Comparison of ENCODE assay signal across 1 cellular context in the genomic region with DNA sequence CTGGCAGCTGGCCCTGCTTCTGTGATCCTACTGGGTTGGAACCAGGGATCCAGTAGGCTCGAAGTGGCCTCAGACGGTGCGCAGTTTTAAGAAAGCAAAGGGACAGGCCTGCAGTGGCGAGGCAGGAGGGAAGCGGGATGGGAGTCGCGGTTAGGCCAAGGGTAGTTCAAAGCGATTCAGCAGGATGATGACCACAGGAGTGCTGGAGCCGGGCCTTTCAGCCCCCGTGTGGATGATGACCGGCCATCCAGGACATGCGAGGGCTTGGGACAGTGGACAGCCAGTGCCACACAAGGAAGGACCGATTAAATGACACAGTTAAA.
TF ChIP-seq lines count a peak whose summit lies in the region.

No MANE protein-coding gene starts in this region.

TF ChIP-seq in K562, 482 proteins besides CTCF, POLR2A, EP300 and RAD21:
- TF ChIP-seq, protein P1, sequence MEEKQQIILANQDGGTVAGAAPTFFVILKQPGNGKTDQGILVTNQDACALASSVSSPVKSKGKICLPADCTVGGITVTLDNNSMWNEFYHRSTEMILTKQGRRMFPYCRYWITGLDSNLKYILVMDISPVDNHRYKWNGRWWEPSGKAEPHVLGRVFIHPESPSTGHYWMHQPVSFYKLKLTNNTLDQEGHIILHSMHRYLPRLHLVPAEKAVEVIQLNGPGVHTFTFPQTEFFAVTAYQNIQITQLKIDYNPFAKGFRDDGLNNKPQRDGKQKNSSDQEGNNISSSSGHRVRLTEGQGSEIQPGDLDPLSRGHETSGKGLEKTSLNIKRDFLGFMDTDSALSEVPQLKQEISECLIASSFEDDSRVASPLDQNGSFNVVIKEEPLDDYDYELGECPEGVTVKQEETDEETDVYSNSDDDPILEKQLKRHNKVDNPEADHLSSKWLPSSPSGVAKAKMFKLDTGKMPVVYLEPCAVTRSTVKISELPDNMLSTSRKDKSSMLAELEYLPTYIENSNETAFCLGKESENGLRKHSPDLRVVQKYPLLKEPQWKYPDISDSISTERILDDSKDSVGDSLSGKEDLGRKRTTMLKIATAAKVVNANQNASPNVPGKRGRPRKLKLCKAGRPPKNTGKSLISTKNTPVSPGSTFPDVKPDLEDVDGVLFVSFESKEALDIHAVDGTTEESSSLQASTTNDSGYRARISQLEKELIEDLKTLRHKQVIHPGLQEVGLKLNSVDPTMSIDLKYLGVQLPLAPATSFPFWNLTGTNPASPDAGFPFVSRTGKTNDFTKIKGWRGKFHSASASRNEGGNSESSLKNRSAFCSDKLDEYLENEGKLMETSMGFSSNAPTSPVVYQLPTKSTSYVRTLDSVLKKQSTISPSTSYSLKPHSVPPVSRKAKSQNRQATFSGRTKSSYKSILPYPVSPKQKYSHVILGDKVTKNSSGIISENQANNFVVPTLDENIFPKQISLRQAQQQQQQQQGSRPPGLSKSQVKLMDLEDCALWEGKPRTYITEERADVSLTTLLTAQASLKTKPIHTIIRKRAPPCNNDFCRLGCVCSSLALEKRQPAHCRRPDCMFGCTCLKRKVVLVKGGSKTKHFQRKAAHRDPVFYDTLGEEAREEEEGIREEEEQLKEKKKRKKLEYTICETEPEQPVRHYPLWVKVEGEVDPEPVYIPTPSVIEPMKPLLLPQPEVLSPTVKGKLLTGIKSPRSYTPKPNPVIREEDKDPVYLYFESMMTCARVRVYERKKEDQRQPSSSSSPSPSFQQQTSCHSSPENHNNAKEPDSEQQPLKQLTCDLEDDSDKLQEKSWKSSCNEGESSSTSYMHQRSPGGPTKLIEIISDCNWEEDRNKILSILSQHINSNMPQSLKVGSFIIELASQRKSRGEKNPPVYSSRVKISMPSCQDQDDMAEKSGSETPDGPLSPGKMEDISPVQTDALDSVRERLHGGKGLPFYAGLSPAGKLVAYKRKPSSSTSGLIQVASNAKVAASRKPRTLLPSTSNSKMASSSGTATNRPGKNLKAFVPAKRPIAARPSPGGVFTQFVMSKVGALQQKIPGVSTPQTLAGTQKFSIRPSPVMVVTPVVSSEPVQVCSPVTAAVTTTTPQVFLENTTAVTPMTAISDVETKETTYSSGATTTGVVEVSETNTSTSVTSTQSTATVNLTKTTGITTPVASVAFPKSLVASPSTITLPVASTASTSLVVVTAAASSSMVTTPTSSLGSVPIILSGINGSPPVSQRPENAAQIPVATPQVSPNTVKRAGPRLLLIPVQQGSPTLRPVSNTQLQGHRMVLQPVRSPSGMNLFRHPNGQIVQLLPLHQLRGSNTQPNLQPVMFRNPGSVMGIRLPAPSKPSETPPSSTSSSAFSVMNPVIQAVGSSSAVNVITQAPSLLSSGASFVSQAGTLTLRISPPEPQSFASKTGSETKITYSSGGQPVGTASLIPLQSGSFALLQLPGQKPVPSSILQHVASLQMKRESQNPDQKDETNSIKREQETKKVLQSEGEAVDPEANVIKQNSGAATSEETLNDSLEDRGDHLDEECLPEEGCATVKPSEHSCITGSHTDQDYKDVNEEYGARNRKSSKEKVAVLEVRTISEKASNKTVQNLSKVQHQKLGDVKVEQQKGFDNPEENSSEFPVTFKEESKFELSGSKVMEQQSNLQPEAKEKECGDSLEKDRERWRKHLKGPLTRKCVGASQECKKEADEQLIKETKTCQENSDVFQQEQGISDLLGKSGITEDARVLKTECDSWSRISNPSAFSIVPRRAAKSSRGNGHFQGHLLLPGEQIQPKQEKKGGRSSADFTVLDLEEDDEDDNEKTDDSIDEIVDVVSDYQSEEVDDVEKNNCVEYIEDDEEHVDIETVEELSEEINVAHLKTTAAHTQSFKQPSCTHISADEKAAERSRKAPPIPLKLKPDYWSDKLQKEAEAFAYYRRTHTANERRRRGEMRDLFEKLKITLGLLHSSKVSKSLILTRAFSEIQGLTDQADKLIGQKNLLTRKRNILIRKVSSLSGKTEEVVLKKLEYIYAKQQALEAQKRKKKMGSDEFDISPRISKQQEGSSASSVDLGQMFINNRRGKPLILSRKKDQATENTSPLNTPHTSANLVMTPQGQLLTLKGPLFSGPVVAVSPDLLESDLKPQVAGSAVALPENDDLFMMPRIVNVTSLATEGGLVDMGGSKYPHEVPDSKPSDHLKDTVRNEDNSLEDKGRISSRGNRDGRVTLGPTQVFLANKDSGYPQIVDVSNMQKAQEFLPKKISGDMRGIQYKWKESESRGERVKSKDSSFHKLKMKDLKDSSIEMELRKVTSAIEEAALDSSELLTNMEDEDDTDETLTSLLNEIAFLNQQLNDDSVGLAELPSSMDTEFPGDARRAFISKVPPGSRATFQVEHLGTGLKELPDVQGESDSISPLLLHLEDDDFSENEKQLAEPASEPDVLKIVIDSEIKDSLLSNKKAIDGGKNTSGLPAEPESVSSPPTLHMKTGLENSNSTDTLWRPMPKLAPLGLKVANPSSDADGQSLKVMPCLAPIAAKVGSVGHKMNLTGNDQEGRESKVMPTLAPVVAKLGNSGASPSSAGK (IDR thresholded peaks at IDR 0.05), result peak; percentile 60; the same call in 1 of the 2 replicates
- TF ChIP-seq TOE1 (IDR thresholded peaks at IDR 0.05; ENCODE audit: borderline replicate concordance) (no peak), TOE1 (CRISPR knock-in tag; IDR thresholded peaks at IDR 0.05; ENCODE audit: borderline replicate concordance, low read depth) (0 out of 2 replicates have a peak, but pooled peaks have one; percentile 43), KDM5B (IDR thresholded peaks at IDR 0.05; ENCODE audit: insufficient replicate concordance, low read depth, low read length) (peak; percentile 26), MAZ (CRISPR knock-in tag; conservative IDR thresholded peaks at IDR 0.05 in 1 of 2, IDR thresholded peaks at IDR 0.05 in 1 of 2) (peak in 1 of 2 experiments; percentile 22; a peak in 1 of 4 replicates), MLLT1 (IDR thresholded peaks at IDR 0.05) (peak in 1 of 2 experiments; percentile 67; a peak in 1 of 4 replicates), ZNF695 (CRISPR knock-in tag; IDR thresholded peaks at IDR 0.05) (no peak), ZNF766 (CRISPR knock-in tag; conservative IDR thresholded peaks at IDR 0.05) (no peak), POU5F1 (IDR thresholded peaks at IDR 0.05; ENCODE audit: borderline replicate concordance, low read depth, low read length, partially characterized antibody) (no peak), MTA3 (IDR thresholded peaks at IDR 0.05; ENCODE audit: borderline replicate concordance) (0 out of 2 replicates have a peak, but pooled peaks have one; percentile 25), YBX1 (IDR thresholded peaks at IDR 0.05) (no peak), HDAC2 (IDR thresholded peaks at IDR 0.05) (peak; percentile 5; the same call in 1 of the 2 replicates), HDAC1 (IDR thresholded peaks at IDR 0.05) (peak in 1 of 2 experiments; percentile 51; a peak in 1 of 4 replicates), AFF4 (CRISPR knock-in tag; IDR thresholded peaks at IDR 0.05) (peak; percentile 30; the same call in 1 of the 2 replicates), CBFB (CRISPR knock-in tag; IDR thresholded peaks at IDR 0.05) (0 out of 2 replicates have a peak, but pooled peaks have one; percentile 24), SMARCC2 (IDR thresholded peaks at IDR 0.05; ENCODE audit: low read depth) (no peak), SREBF2 (CRISPR knock-in tag; IDR thresholded peaks at IDR 0.05) (no peak), PHF20 (IDR thresholded peaks at IDR 0.05; ENCODE audit: partially characterized antibody) (peak; percentile 49), ZNF511 (CRISPR knock-in tag; IDR thresholded peaks at IDR 0.05) (0 out of 2 replicates have a peak, but pooled peaks have one; percentile 60), FOXA3 (CRISPR knock-in tag; conservative IDR thresholded peaks at IDR 0.05 in 1 of 2, IDR thresholded peaks at IDR 0.05 in 1 of 2) (no peak), SRSF9 (IDR thresholded peaks at IDR 0.05; ENCODE audit: borderline replicate concordance, low read depth, low read length) (no peak), RBM22 (IDR thresholded peaks at IDR 0.05; ENCODE audit: low read depth, low read length, poor library complexity, severe bottlenecking) (peak; percentile 3), SUPT5H (IDR thresholded peaks at IDR 0.05) (0 out of 2 replicates have a peak, but pooled peaks have one; percentile 3), NRF1 (conservative IDR thresholded peaks at IDR 0.05 in 1 of 2, IDR thresholded peaks at IDR 0.05 in 1 of 2) (0 out of 4 replicates have a peak, but pooled peaks of 1 of the 2 experiments have one; percentile 6), ZFX (CRISPR knock-in tag; IDR thresholded peaks at IDR 0.05) (peak; percentile 29)
- TF ChIP-seq, protein P2, sequence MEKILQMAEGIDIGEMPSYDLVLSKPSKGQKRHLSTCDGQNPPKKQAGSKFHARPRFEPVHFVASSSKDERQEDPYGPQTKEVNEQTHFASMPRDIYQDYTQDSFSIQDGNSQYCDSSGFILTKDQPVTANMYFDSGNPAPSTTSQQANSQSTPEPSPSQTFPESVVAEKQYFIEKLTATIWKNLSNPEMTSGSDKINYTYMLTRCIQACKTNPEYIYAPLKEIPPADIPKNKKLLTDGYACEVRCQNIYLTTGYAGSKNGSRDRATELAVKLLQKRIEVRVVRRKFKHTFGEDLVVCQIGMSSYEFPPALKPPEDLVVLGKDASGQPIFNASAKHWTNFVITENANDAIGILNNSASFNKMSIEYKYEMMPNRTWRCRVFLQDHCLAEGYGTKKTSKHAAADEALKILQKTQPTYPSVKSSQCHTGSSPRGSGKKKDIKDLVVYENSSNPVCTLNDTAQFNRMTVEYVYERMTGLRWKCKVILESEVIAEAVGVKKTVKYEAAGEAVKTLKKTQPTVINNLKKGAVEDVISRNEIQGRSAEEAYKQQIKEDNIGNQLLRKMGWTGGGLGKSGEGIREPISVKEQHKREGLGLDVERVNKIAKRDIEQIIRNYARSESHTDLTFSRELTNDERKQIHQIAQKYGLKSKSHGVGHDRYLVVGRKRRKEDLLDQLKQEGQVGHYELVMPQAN (IDR thresholded peaks at IDR 0.05; ENCODE audit: borderline replicate concordance), result peak; percentile 25; the same call in 1 of the 2 replicates
